In genomic region chr9:108078823-108079222, GRCh38 we compare ENCODE assay signal across 12 cellular contexts.
"Had no signal": no experiment of that assay in that cellular context is flagged by ENCODE, and none has a peak within 500 bp of the region (broad histone marks: within the 10 kb centered on the region; RNA-seq: fewer than 3 reads in every experiment).

No MANE protein-coding gene starts in this region.

- H3K27me3 Mint-ChIP-seq: effector memory CD8-positive, alpha-beta T cell had no signal

- H3K36me3 Mint-ChIP-seq: immature natural killer cell had no signal

- DNase-seq: activated CD4-positive, CD25-positive, alpha-beta regulatory T cell treated with anti-CD3 and anti-CD28 coated beads, Interleukin-2, amount 50 U/mL, for 72 hours; activated naive CD4-positive, alpha-beta T cell treated with Interleukin-2 at 50 U/mL for 16 hours; cerebellar nuclear complex; dermis blood vessel endothelial cell; effector memory CD8-positive, alpha-beta T cell; foreskin keratinocyte; immature natural killer cell; psoas muscle; stimulated activated CD4-positive, alpha-beta T cell treated with anti-CD3 and anti-CD28 coated beads, Interleukin-1b, Interleukin-23, amount 100 ng/mL, for 48 hours; stomach had no signal

- H3K27ac Mint-ChIP-seq: effector memory CD8-positive, alpha-beta T cell; immature natural killer cell; neural progenitor cell; T-helper 2 cell treated with Interferon-gamma antibody and Interleukin-4, amounts not matched to agents 5 μg/mL and 100 μg/mL, for 36 hours had no signal

- ATAC-seq: effector memory CD8-positive, alpha-beta T cell; foreskin keratinocyte; psoas muscle had no signal

- H3K4me3 Mint-ChIP-seq: effector memory CD8-positive, alpha-beta T cell; immature natural killer cell; neural progenitor cell; T-helper 2 cell treated with Interferon-gamma antibody and Interleukin-4, amounts not matched to agents 5 μg/mL and 100 μg/mL, for 36 hours had no signal

- H3K4me1 Mint-ChIP-seq: immature natural killer cell had no signal
